26 cellular contexts compared by ENCODE assay signal in genomic region chr9:133707761-133708122, GRCh38. TPM values are rescaled to one million over a fixed set of nuclear protein-coding genes. Genes with fewer than 3 reads are reported as not detected.
DNase-seq lines count a peak whose midpoint lies in the region; ATAC-seq, FAIRE-seq and TF ChIP-seq lines count a peak whose summit lies in the region.
"Had no signal": no experiment of that assay in that cellular context is flagged by ENCODE, and none has a peak within 500 bp of the region (broad histone marks: within the 10 kb centered on the region; RNA-seq: fewer than 3 reads in every experiment).

No MANE protein-coding gene starts in this region.

- intact Hi-C loops in right lobe of liver (cut with DNase I) (no loop called here), HepG2 (cut with micrococcal nuclease; ENCODE audit: unreplicated experiment) (no loop called here)

- TF ChIP-seq CTCF in right lobe of liver (IDR thresholded peaks at IDR 0.05) (no peak), HepG2 (CRISPR knock-in tag; IDR thresholded peaks at IDR 0.05) (no peak), chondrocyte (IDR thresholded peaks at IDR 0.05) (no peak)

- no peak overlapping the region for H3K4me2 ChIP-seq in HepG2 (ENCODE audit: low read depth, low read length)

- H3K4me1 ChIP-seq in right lobe of liver (no peaks in the 10 kb centered on the region), HepG2 (ENCODE audit: insufficient read depth, low read length) (peaks cover 18% of the 10 kb centered on the region)

- H3K27me3 ChIP-seq in right lobe of liver (no peaks in the 10 kb centered on the region), HepG2 (ENCODE audit: control insufficient read depth in 1 of 2, insufficient read depth in 2 of 2, low read length in 2 of 2) (no peaks in the 10 kb centered on the region)

- peak overlapping the region in 1 of 3 donors; percentile 28 for H3K27ac ChIP-seq in right lobe of liver
- H3K27ac ChIP-seq in HepG2 (ENCODE audit: extremely low read length, insufficient read depth, low read length) = no peak overlapping the region
- H3K27ac ChIP-seq: RWPE1 had no signal

- TF ChIP-seq POLR2A in right lobe of liver (IDR thresholded peaks at IDR 0.05) = no peak
- no peak for TF ChIP-seq POLR2A in HepG2 (IDR thresholded peaks at IDR 0.05; ENCODE audit: insufficient read depth in 1 of 2, low read depth in 2 of 2, low read length in 2 of 2)

- H4K20me1 ChIP-seq in HepG2 (ENCODE audit: insufficient read depth, low read length) = no peaks in the 10 kb centered on the region

- BruUV-seq in HepG2 (replicated peaks; lab: Mats Ljungman, UMichigan) = no TSS peak

- H3K27ac Mint-ChIP-seq in chondrocyte (ENCODE audit: unreplicated experiment) = no peak overlapping the region
- peak overlapping the region in 6 of 10 donors; percentile 8 to 57 (median 44) for H3K27ac Mint-ChIP-seq in naive thymus-derived CD8-positive, alpha-beta T cell
- H3K27ac Mint-ChIP-seq: activated naive CD8-positive, alpha-beta T cell treated with anti-CD3 and anti-CD28 coated beads for 36 hours had no signal

- no peaks in the 10 kb centered on the region for H3K27me3 Mint-ChIP-seq in chondrocyte (ENCODE audit: low read depth)
- no peaks in the 10 kb centered on the region for H3K27me3 Mint-ChIP-seq in naive thymus-derived CD8-positive, alpha-beta T cell
- H3K27me3 Mint-ChIP-seq: activated naive CD8-positive, alpha-beta T cell treated with anti-CD3 and anti-CD28 coated beads for 36 hours; CD4-positive, CD25-positive, alpha-beta regulatory T cell had no signal

- H3K4me1 Mint-ChIP-seq in chondrocyte (ENCODE audit: low read depth) = peaks cover 24% of the 10 kb centered on the region
- peaks cover 9 to 39% (median 21%) of the 10 kb centered on the region in 4 donors for H3K4me1 Mint-ChIP-seq in naive thymus-derived CD8-positive, alpha-beta T cell

- POLR2A ChIA-PET in HepG2 (lab: Yijun Ruan, JAX) = no interaction called here
- POLR2A ChIA-PET in naive thymus-derived CD8-positive, alpha-beta T cell (lab: Charles Lee) = interaction anchor here (1.0 to 2.1 kb wide), 2 partner anchors 9 to 24 kb away, joined by 3 to 6 read pairs; no protein-coding TSS in a partner anchor

- no peaks in the 10 kb centered on the region for H3K9me3 ChIP-seq in right lobe of liver
- H3K9me3 ChIP-seq in HepG2 (ENCODE audit: low read length) = no peaks in the 10 kb centered on the region
- H3K9me3 ChIP-seq: stomach, transverse colon had no signal

- no peak for TF ChIP-seq RAD21 in HepG2 (CRISPR knock-in tag; IDR thresholded peaks at IDR 0.05)

- H3K9me3 Mint-ChIP-seq in chondrocyte (ENCODE audit: low read depth) = no peaks in the 10 kb centered on the region
- no peaks in the 10 kb centered on the region for H3K9me3 Mint-ChIP-seq in naive thymus-derived CD8-positive, alpha-beta T cell
- H3K9me3 Mint-ChIP-seq: activated naive CD8-positive, alpha-beta T cell treated with anti-CD3 and anti-CD28 coated beads for 36 hours; CD4-positive, CD25-positive, alpha-beta regulatory T cell; H9 had no signal

- ATAC-seq in right lobe of liver (no peak), HepG2 (no peak), HG02571 (IDR thresholded peaks at IDR 0.05; ENCODE audit: unreplicated experiment) (no peak)
- no peak for ATAC-seq in naive thymus-derived CD8-positive, alpha-beta T cell
- ATAC-seq: activated CD4-positive, CD25-positive, alpha-beta regulatory T cell treated with anti-CD3 and anti-CD28 coated beads, Interleukin-2, amount 50 U/mL, for 24 hours; activated CD8-positive, alpha-beta T cell treated with anti-CD3 and anti-CD28 coated beads, Interleukin-2, amount 10 ng/mL, durations not matched to agents 7 days and 5 days had no signal

- peak in 2 of 3 donors; percentile 13 to 50 for DNase-seq in right lobe of liver
- DNase-seq in HepG2 (ENCODE audit: low spot score) = no peak
- peak; percentile 77 for DNase-seq in chondrocyte (ENCODE audit: low spot score)
- no peak for DNase-seq in naive thymus-derived CD8-positive, alpha-beta T cell
- DNase-seq in central memory CD4-positive, alpha-beta T cell = no peak
- no peak for DNase-seq in glomerular visceral epithelial cell (ENCODE audit: extremely low spot score)
- no peak for DNase-seq in SHP77 treated with DMSO at 0.1 percent for 48 hours (lab: John Stamatoyannopoulos, UW)
- DNase-seq: activated CD8-positive, alpha-beta T cell treated with anti-CD3 and anti-CD28 coated beads, Interleukin-2, amount 10 ng/mL, durations not matched to agents 7 days and 5 days; activated naive CD8-positive, alpha-beta T cell treated with anti-CD3 and anti-CD28 coated beads for 36 hours; activated T-cell treated with anti-CD3 and anti-CD28 coated beads, Interleukin-2, amount 50 U/mL, for 48 hours; CD4-positive, CD25-positive, alpha-beta regulatory T cell; effector CD4-positive, alpha-beta T cell; H9; hippocampal formation; KBM-7; MM.1S; NCI-H1436; NCI-H526 treated with DMSO at 0.1 percent for 48 hours; stimulated activated CD4-positive, alpha-beta T cell treated with anti-CD3 and anti-CD28 coated beads, Interleukin-15, amount 100 ng/mL, for 24 hours; stomach; transverse colon had no signal

- no peak overlapping the region for H2AFZ ChIP-seq in HepG2 (ENCODE audit: low read length)

- H3K4me3 Mint-ChIP-seq in chondrocyte (ENCODE audit: unreplicated experiment) = no peak overlapping the region
- H3K4me3 Mint-ChIP-seq in naive thymus-derived CD8-positive, alpha-beta T cell = no peak overlapping the region
- H3K4me3 Mint-ChIP-seq: activated CD8-positive, alpha-beta T cell treated with anti-CD3 and anti-CD28 coated beads, Interleukin-2, amount 10 ng/mL, durations not matched to agents 7 days and 5 days; activated naive CD8-positive, alpha-beta T cell treated with anti-CD3 and anti-CD28 coated beads for 36 hours; H9 had no signal

- CTCF ChIA-PET in HepG2 (lab: Yijun Ruan, JAX; ENCODE audit: low intra/inter-chr PET ratio, low total read pairs) = no interaction called here

- H3K36me3 ChIP-seq in right lobe of liver (peaks cover 0 to 42% (median 16%) of the 10 kb centered on the region in 4 donors), HepG2 (replicated peaks in 1 of 2; ENCODE audit: control insufficient read depth in 1 of 2, insufficient read depth in 2 of 2, low read length in 2 of 2) (peaks cover 0 to 1% of the 10 kb centered on the region in 2 experiments; a peak in 1 of 5 replicates)
- H3K36me3 ChIP-seq: stomach, transverse colon had no signal

- TF ChIP-seq EP300 in HepG2 (IDR thresholded peaks at IDR 0.05; ENCODE audit: low read depth in 2 of 2, low read length in 2 of 2) (no peak), HepG2 (CRISPR knock-in tag; IDR thresholded peaks at IDR 0.05; ENCODE audit: borderline replicate concordance) (no peak)

- FAIRE-seq in HepG2 (lab: Jason Lieb, UNC) = no peak
- FAIRE-seq: G401.6 had no signal

- H3K36me3 Mint-ChIP-seq in chondrocyte (ENCODE audit: low read depth) = no peaks in the 10 kb centered on the region
- peaks cover 0 to 2% (median 0%) of the 10 kb centered on the region in 3 donors for H3K36me3 Mint-ChIP-seq in naive thymus-derived CD8-positive, alpha-beta T cell
- H3K36me3 Mint-ChIP-seq: activated naive CD8-positive, alpha-beta T cell treated with anti-CD3 and anti-CD28 coated beads for 36 hours; CD4-positive, CD25-positive, alpha-beta regulatory T cell had no signal

- in situ Hi-C loops in HepG2 (cut with HindIII; ENCODE audit: extremely low pct_ligation_motif_present, low pct_unique_long_range_greater_than_20kb) = no loop called here

- H3K79me2 ChIP-seq in HepG2 (ENCODE audit: insufficient read depth, low read length) = no peaks in the 10 kb centered on the region

- H3K4me3 ChIP-seq in right lobe of liver (no peak overlapping the region), HepG2 (replicated peaks in 1 of 3; ENCODE audit: insufficient read depth in 1 of 3, low read depth in 2 of 3, low read length in 3 of 3) (no peak overlapping the region)
- H3K4me3 ChIP-seq: lung, stomach, transverse colon had no signal

- H3K9ac ChIP-seq in HepG2 (ENCODE audit: insufficient read depth, low read depth, low read length) = no peak overlapping the region

- 82% methylated on average over 4 of the region's 10 CpGs for WGBS in right lobe of liver (ENCODE audit: insufficient coverage, low coverage, low lambda C conversion rate, missing lambda C conversion rate)
- 93% methylated on average over 6 of the region's 10 CpGs for WGBS in HepG2 (ENCODE audit: low lambda C conversion rate)

TF ChIP-seq in HepG2, 621 proteins besides CTCF, POLR2A, EP300 and RAD21 (continues in another document):
- TF ChIP-seq ZKSCAN8 (CRISPR knock-in tag; IDR thresholded peaks at IDR 0.05; ENCODE audit: borderline replicate concordance) = no peak
- TF ChIP-seq ZNF431 (CRISPR knock-in tag; IDR thresholded peaks at IDR 0.05; ENCODE audit: borderline replicate concordance, low read depth) = no peak
- TF ChIP-seq SP2 (CRISPR knock-in tag; IDR thresholded peaks at IDR 0.05) = no peak
- no peak for TF ChIP-seq ZNF777 (CRISPR knock-in tag; IDR thresholded peaks at IDR 0.05)
- TF ChIP-seq CEBPG (CRISPR knock-in tag; IDR thresholded peaks at IDR 0.05) = no peak

RNA-seq across cellular contexts. Expression of gene SARDH, which starts 30.4 kb away (rescaled TPM):
- total RNA-seq in right lobe of liver (100 to 1,000 TPM in 3 of 6 experiments, 10 to 100 TPM in 3; 67.3 to 183 (median 101) TPM), HepG2 (2016; rRNA removed; fragmentation: Illumina TruSeq; extraction: Trizol) (32.5 and 34.9 TPM in 2 replicates), chondrocyte (0.74 to 1.2 TPM in 2 of 3 replicates, not detected in the other)
- 5.5 and 6.4 TPM in 2 replicates for total RNA-seq in HepG2 (2016; cell fraction: cytosol; rRNA removed; fragmentation: Illumina TruSeq; extraction: Trizol; ENCODE audit: low read depth)
- 25.6 and 34.1 TPM in 2 replicates for total RNA-seq in HepG2 (2016; cell fraction: insoluble cytoplasmic fraction; rRNA removed; fragmentation: Illumina TruSeq; extraction: Trizol)
- total RNA-seq in HepG2 (2016; cell fraction: membrane; rRNA removed; fragmentation: Illumina TruSeq; extraction: Trizol) = 13.0 TPM in 2 replicates
- 26.8 and 31.9 TPM in 2 replicates for total RNA-seq in HepG2 (2016; cell fraction: nucleus; rRNA removed; fragmentation: Illumina TruSeq; extraction: Trizol)
- 11.6 and 15.6 TPM in 2 replicates for polyA plus RNA-seq in HepG2 (2011; rRNA removed)
- polyA plus RNA-seq in HepG2 (2011; cell fraction: cytosol; rRNA removed) = 6.1 and 10.1 TPM in 2 replicates
- 107 and 130 TPM in 2 replicates for polyA plus RNA-seq in HepG2 (2011; cell fraction: nucleus; rRNA removed)
- polyA plus RNA-seq in HepG2 (2012) = 20.2 and 23.9 TPM in 2 replicates
- 4.0 and 4.1 TPM in 2 replicates for polyA plus RNA-seq in HepG2 (2016; cell fraction: cytosol; fragmentation: Illumina TruSeq; extraction: Trizol; ENCODE audit: low read depth)
- 23.4 and 31.6 TPM in 2 replicates for polyA plus RNA-seq in HepG2 (2016; cell fraction: insoluble cytoplasmic fraction; fragmentation: Illumina TruSeq; extraction: Trizol; ENCODE audit: low read depth)
- 7.8 and 8.3 TPM in 2 replicates for polyA plus RNA-seq in HepG2 (2016; cell fraction: membrane; fragmentation: Illumina TruSeq; extraction: Trizol; ENCODE audit: low read depth)
- polyA plus RNA-seq in HepG2 (2016; cell fraction: nucleus; fragmentation: Illumina TruSeq; extraction: Trizol; ENCODE audit: insufficient read depth, low read depth) = 46.0 and 50.9 TPM in 2 replicates
- polyA minus RNA-seq in HepG2 (2011; rRNA and poly(A)+ RNA removed; ENCODE audit: low replicate concordance) = 55.5 TPM in 1 of 2 replicates, not detected in the other
- polyA minus RNA-seq in HepG2 (2011; cell fraction: cytosol; rRNA and poly(A)+ RNA removed) = 17.1 and 19.0 TPM in 2 replicates
- polyA minus RNA-seq in HepG2 (2011; cell fraction: nucleus; rRNA and poly(A)+ RNA removed) = 35.9 and 37.7 TPM in 2 replicates
- total RNA-seq in naive thymus-derived CD8-positive, alpha-beta T cell = 1 to 10 TPM; 5.0 to 8.7 TPM
- polyA plus RNA-seq in naive thymus-derived CD8-positive, alpha-beta T cell = 1 to 10 TPM; 1.7 to 2.7 (median 2.4) TPM

Comparison
In these comparisons a context has a peak if more than half of its experiments do, and no peak if none do; other contexts are left out.
1. DNase-seq: peak in right lobe of liver (2 of 3) and chondrocyte (single experiment); none in HepG2 (single experiment), naive thymus-derived CD8-positive, alpha-beta T cell (0 of 10), central memory CD4-positive, alpha-beta T cell (single experiment), glomerular visceral epithelial cell (single experiment) and SHP77 treated with DMSO at 0.1 percent for 48 hours (single experiment).